In the genomic region with DNA sequence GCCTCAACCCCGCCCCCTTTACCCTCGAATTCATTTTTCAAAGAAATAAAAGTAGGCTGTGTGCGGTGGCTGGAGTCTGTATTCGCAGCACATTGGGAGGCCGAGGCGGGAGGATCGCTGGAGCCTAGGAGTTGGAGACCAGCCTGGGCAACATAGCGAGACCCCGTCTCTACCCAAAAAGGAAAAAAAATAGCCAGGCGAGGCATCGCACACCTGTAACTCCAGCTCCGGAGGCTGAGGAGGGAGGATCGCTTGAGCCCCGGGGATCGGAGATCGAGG, we compare ENCODE assay signal across 8 cellular contexts. TPM values are rescaled to one million over a fixed set of nuclear protein-coding genes. Genes with fewer than 3 reads are reported as not detected.
DNase-seq lines count a peak whose midpoint lies in the region; ATAC-seq and TF ChIP-seq lines count a peak whose summit lies in the region.

No MANE protein-coding gene starts in this region.

- intact Hi-C loops in breast epithelium (cut with DNase I; ENCODE audit: low total_unique reads), result no loop called here

- H3K4me2 ChIP-seq in mesendoderm (ENCODE audit: low read length), result no peak overlapping the region

- peak overlapping the region; percentile 86 for H3K56ac ChIP-seq in mesendoderm (ENCODE audit: low read length)

- H3K27me3 ChIP-seq in breast epithelium, result no peaks in the 10 kb centered on the region
- H3K27me3 ChIP-seq in mesendoderm (ENCODE audit: insufficient read depth, low read length, poor library complexity), result no peaks in the 10 kb centered on the region
- no peaks in the 10 kb centered on the region for H3K27me3 ChIP-seq in upper lobe of left lung

- H3K79me2 ChIP-seq in mesendoderm (ENCODE audit: control insufficient read depth, insufficient read depth, low read length), result peaks cover 11% of the 10 kb centered on the region

- no peak for ATAC-seq in activated T-cell treated with anti-CD3 and anti-CD28 coated beads, Interleukin-2, amount 50 U/mL, for 4 hours
- ATAC-seq in upper lobe of left lung (ENCODE audit: low FRiP score in 2 of 2), result no peak

- no peak overlapping the region for H3K23ac ChIP-seq in mesendoderm (ENCODE audit: low read length)

- H3K4me3 ChIP-seq in breast epithelium (peak overlapping the region; percentile 58 to 72 (median 65)), mesendoderm (ENCODE audit: low read length) (no peak overlapping the region), upper lobe of left lung (peak overlapping the region; percentile 36 to 87 (median 73))

- H3K4ac ChIP-seq in mesendoderm (ENCODE audit: low read depth, low read length), result no peak overlapping the region

- H2BK15ac ChIP-seq in mesendoderm (replicated peaks; ENCODE audit: low read depth), result no peak overlapping the region

- no peaks in the 10 kb centered on the region for H3K36me3 Mint-ChIP-seq in activated T-cell treated with anti-CD3 and anti-CD28 coated beads, Interleukin-2, amount 50 U/mL, for 4 hours (ENCODE audit: insufficient read depth)

- H3K36me3 ChIP-seq in breast epithelium (no peaks in the 10 kb centered on the region), mesendoderm (ENCODE audit: control insufficient read depth, insufficient read depth, low read length) (no peaks in the 10 kb centered on the region), upper lobe of left lung (no peaks in the 10 kb centered on the region)

- peak overlapping the region; percentile 21 for H3K18ac ChIP-seq in mesendoderm (ENCODE audit: low read length)

- peaks cover 19% of the 10 kb centered on the region for H3K4me1 Mint-ChIP-seq in activated T-cell treated with anti-CD3 and anti-CD28 coated beads, Interleukin-2, amount 50 U/mL, for 4 hours (ENCODE audit: low read depth)

- H3K27ac ChIP-seq in breast epithelium (peak overlapping the region; percentile 73 to 74), mesendoderm (ENCODE audit: low read depth, low read length) (no peak overlapping the region), upper lobe of left lung (peak overlapping the region; percentile 38 to 82 (median 56))

- peak overlapping the region; percentile 93 for H3K4me3 Mint-ChIP-seq in activated T-cell treated with anti-CD3 and anti-CD28 coated beads, Interleukin-2, amount 50 U/mL, for 4 hours

- H3K9me3 ChIP-seq in breast epithelium (no peaks in the 10 kb centered on the region), upper lobe of left lung (no peaks in the 10 kb centered on the region)

- DNase-seq in activated T-cell treated with anti-CD3 and anti-CD28 coated beads, Interleukin-2, amount 50 U/mL, for 4 hours, result no peak
- DNase-seq in activated T-cell treated with anti-CD3 and anti-CD28 coated beads, Interleukin-2, amount 50 U/mL, for 48 hours, result no peak
- DNase-seq in breast epithelium (ENCODE audit: low spot score in 2 of 2) (no peak), mesendoderm (no peak), upper lobe of left lung (no peak), NCI-H2171 (lab: John Stamatoyannopoulos, UW) (no peak), NCI-H1930 (lab: John Stamatoyannopoulos, UW) (no peak), SIG-M5 treated with dmso at 0.1 percent for 504 hours (lab: John Stamatoyannopoulos, UW; ENCODE audit: unreplicated experiment) (no peak)

- TF ChIP-seq EP300 in upper lobe of left lung (IDR thresholded peaks at IDR 0.05), result no peak

- H2BK120ac ChIP-seq in mesendoderm (ENCODE audit: low read depth, low read length), result no peak overlapping the region

- H3K79me1 ChIP-seq in mesendoderm (ENCODE audit: low read length), result peaks cover 2% of the 10 kb centered on the region

- H3K27me3 Mint-ChIP-seq in activated T-cell treated with anti-CD3 and anti-CD28 coated beads, Interleukin-2, amount 50 U/mL, for 4 hours (ENCODE audit: low read depth), result no peaks in the 10 kb centered on the region

- no peak overlapping the region for H2BK5ac ChIP-seq in mesendoderm (ENCODE audit: low read length)

- H4K8ac ChIP-seq in mesendoderm (ENCODE audit: low read depth, low read length), result no peak overlapping the region

- peak overlapping the region; percentile 68 for H3K9ac ChIP-seq in mesendoderm (ENCODE audit: low read length)

- no peak for TF ChIP-seq POLR2A in breast epithelium (IDR thresholded peaks at IDR 0.05)
- TF ChIP-seq POLR2A in upper lobe of left lung (IDR thresholded peaks at IDR 0.05), result no peak

- no peaks in the 10 kb centered on the region for H3K4me1 ChIP-seq in breast epithelium
- H3K4me1 ChIP-seq in mesendoderm (ENCODE audit: control insufficient read depth, low read depth, low read length), result peaks cover 2% of the 10 kb centered on the region
- H3K4me1 ChIP-seq in upper lobe of left lung, result peaks cover 14 to 43% (median 24%) of the 10 kb centered on the region in 4 donors

- H3K9me3 Mint-ChIP-seq in activated T-cell treated with anti-CD3 and anti-CD28 coated beads, Interleukin-2, amount 50 U/mL, for 4 hours, result no peaks in the 10 kb centered on the region

- no peak overlapping the region for H2AK5ac ChIP-seq in mesendoderm (ENCODE audit: low read length)

- H4K5ac ChIP-seq in mesendoderm (ENCODE audit: low read length), result peak overlapping the region; percentile 29

- TF ChIP-seq CTCF in breast epithelium (IDR thresholded peaks at IDR 0.05) (no peak), upper lobe of left lung (IDR thresholded peaks at IDR 0.05) (no peak)

- no CpG with 5 or more reads among the region's 16 CpGs for WGBS in mesendoderm (ENCODE audit: extremely low coverage, insufficient coverage, low lambda C conversion rate)
- WGBS in upper lobe of left lung, 2 donors, result 65 to 67% methylated on average over 16 of the region's 16 CpGs

RNA-seq across cellular contexts. Expression of a gene that starts 0.7 kb away (rescaled TPM):
- 10 to 100 TPM; 10.4 to 16.4 (median 12.0) TPM for total RNA-seq in activated T-cell treated with anti-CD3 and anti-CD28 coated beads, Interleukin-2, amount 50 U/mL, for 4 hours
- total RNA-seq in breast epithelium, result 1 to 10 TPM; 2.0 to 6.4 (median 2.5) TPM
- 122 TPM for polyA plus RNA-seq in mesendoderm (2013, experiment 1 of 2)
- 126 TPM for polyA plus RNA-seq in mesendoderm (2013, experiment 2 of 2)
- 10 to 100 TPM in 2 of 6 donors, 1 to 10 TPM in 3, under 1 TPM in 1; under 0.01 to 14.5 (median 6.2) TPM for total RNA-seq in upper lobe of left lung

RNA-seq across cellular contexts. Expression of a gene that starts 24.9 kb away (rescaled TPM):
- 10 to 100 TPM; 14.0 to 17.7 (median 14.7) TPM for total RNA-seq in activated T-cell treated with anti-CD3 and anti-CD28 coated beads, Interleukin-2, amount 50 U/mL, for 4 hours
- total RNA-seq in breast epithelium, result 100 to 1,000 TPM; 191 to 893 (median 278) TPM
- 39.6 TPM for polyA plus RNA-seq in mesendoderm (2013, experiment 1 of 2)
- polyA plus RNA-seq in mesendoderm (2013, experiment 2 of 2), result 39.0 TPM
- 100 to 1,000 TPM in 4 of 6 donors, 10 to 100 TPM in 2; 80.7 to 524 (median 169) TPM for total RNA-seq in upper lobe of left lung

RNA-seq across cellular contexts. Expression of a gene that starts 53.8 kb away (rescaled TPM):
- not detected for total RNA-seq in activated T-cell treated with anti-CD3 and anti-CD28 coated beads, Interleukin-2, amount 50 U/mL, for 4 hours
- not detected for total RNA-seq in breast epithelium
- polyA plus RNA-seq in mesendoderm (2013, experiment 1 of 2), result not detected
- polyA plus RNA-seq in mesendoderm (2013, experiment 2 of 2), result not detected
- total RNA-seq in upper lobe of left lung, result 1 to 10 TPM in 4 of 6 donors, not detected in 2; 1.7 to 8.4 (median 4.5) TPM

Comparison
In these comparisons a context has a peak if more than half of its experiments do, and no peak if none do; other contexts are left out.
1. RNA of a gene that starts 24.9 kb away (total RNA-seq): 191 to 893 TPM in breast epithelium and 80.7 to 524 TPM in upper lobe of left lung; 14.0 to 17.7 TPM in activated T-cell treated with anti-CD3 and anti-CD28 coated beads, Interleukin-2, amount 50 U/mL, for 4 hours; every median in the first group is over 4 times any median in the second.